8 cellular contexts compared by ENCODE assay signal in the genomic region with DNA sequence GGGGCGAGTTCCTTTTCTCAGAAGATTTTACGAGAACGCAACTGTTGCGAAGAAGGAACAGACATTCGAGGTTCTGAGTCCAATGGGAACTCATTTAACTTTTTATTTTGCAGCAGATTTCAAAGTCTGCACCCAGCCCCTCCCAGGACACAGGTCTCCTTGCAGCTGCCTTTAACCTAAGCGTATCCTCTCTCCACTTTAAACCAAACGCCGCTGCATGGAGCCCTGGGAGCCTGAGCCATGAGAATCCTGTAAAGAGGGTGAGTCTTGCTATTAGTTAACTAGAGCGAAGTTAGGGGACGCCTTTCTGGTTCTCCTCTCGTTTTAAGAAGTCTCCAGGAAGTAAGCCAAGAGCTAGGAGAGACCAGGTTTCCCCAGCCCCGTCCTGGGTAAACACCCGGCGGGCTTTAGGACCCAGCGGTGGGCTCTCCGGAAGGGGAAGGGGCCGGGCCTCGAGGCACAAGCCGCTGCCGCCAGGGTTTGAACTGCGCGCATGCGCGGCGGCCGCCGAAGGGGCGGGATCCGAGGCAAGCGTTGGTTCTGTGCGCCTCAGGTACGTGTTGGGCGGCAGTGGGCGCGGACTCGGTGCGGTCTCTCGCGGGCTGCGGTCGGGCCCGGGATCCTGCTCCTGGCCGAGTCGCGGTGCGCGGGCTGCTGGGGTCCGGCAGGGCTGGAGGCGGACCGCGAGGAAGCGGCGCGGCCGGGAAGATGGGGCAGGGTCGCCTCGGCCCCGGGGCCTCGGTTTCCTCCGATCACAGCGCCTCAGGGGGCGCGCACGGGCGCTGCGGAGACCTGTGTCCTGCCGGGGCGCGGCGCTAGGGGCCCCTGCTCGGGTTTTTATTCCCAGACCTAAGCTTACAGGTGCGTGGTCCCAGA. TPM values are rescaled to one million over a fixed set of nuclear protein-coding genes. Genes with fewer than 3 reads are reported as not detected.
DNase-seq lines count a peak whose midpoint lies in the region; ATAC-seq and TF ChIP-seq lines count a peak whose summit lies in the region.

TDP1 (plus strand) TSS at position 510 of the 876 bp plus-strand sequence. CDS start 7,188 bp downstream, outside the sequence.

- H3K4me1 Mint-ChIP-seq in activated T-cell treated with anti-CD3 and anti-CD28 coated beads, Interleukin-2, amount 50 U/mL, for 4 hours (ENCODE audit: low read depth) = peaks cover 48% of the 10 kb centered on the region

- H3K9me3 ChIP-seq in esophagus (ENCODE audit: control insufficient read depth in 2 of 2, insufficient read depth in 1 of 2, low read depth in 1 of 2, low read length in 1 of 2) = peaks cover 0 to 2% of the 10 kb centered on the region in 2 donors
- no peaks in the 10 kb centered on the region for H3K9me3 ChIP-seq in muscle layer of duodenum (ENCODE audit: control insufficient read depth in 1 of 2, low read length in 2 of 2)

- H3K4me3 ChIP-seq in esophagus (ENCODE audit: low read depth in 1 of 2, low read length in 2 of 2) (peak within 1 kb of the TSS; percentile 76 to 90), muscle layer of duodenum (ENCODE audit: low read depth in 1 of 2, low read length in 2 of 2) (peak within 1 kb of the TSS; percentile 81 to 96)

- H3K36me3 ChIP-seq in esophagus (ENCODE audit: control insufficient read depth in 2 of 2, insufficient read depth in 2 of 2, low read length in 1 of 2) (peaks cover 0 to 11% of the 10 kb centered on the region in 2 donors), muscle layer of duodenum (ENCODE audit: control insufficient read depth in 1 of 2, insufficient read depth in 2 of 2, low read length in 2 of 2) (peaks cover 0 to 8% of the 10 kb centered on the region in 2 donors)

- no peaks in the 10 kb centered on the region for H3K9me3 Mint-ChIP-seq in activated T-cell treated with anti-CD3 and anti-CD28 coated beads, Interleukin-2, amount 50 U/mL, for 4 hours

- peaks cover 0 to 2% of the 10 kb centered on the region in 2 donors for H3K4me1 ChIP-seq in esophagus (ENCODE audit: control insufficient read depth in 2 of 2, insufficient read depth in 2 of 2, low read length in 1 of 2)
- peaks cover 8 to 18% of the 10 kb centered on the region in 2 donors for H3K4me1 ChIP-seq in muscle layer of duodenum (ENCODE audit: control insufficient read depth in 1 of 2, insufficient read depth in 2 of 2, low read length in 2 of 2)

- H3K4me3 Mint-ChIP-seq in activated T-cell treated with anti-CD3 and anti-CD28 coated beads, Interleukin-2, amount 50 U/mL, for 4 hours = peak within 1 kb of the TSS; percentile 94

- 1% methylated on average over 62 to 72 of the region's 72 CpGs for WGBS in esophagus, 2 donors

- H3K27ac ChIP-seq in esophagus (ENCODE audit: low read depth in 2 of 2, low read length in 1 of 2) (peak within 1 kb of the TSS; percentile 96), muscle layer of duodenum (ENCODE audit: low read length) (peak within 1 kb of the TSS; percentile 85)

- H3K27me3 Mint-ChIP-seq in activated T-cell treated with anti-CD3 and anti-CD28 coated beads, Interleukin-2, amount 50 U/mL, for 4 hours (ENCODE audit: low read depth) = no peaks in the 10 kb centered on the region

- peak; percentile 54 for ATAC-seq in GM21717 (IDR thresholded peaks at IDR 0.05; ENCODE audit: unreplicated experiment)
- peak; percentile 70 to 73 for ATAC-seq in activated T-cell treated with anti-CD3 and anti-CD28 coated beads, Interleukin-2, amount 50 U/mL, for 4 hours

- in situ Hi-C loops in KBM-7 (cut with MboI; ENCODE audit: low pct_unique_long_range_greater_than_20kb, low sequenced_read_pairs) = no loop called here

- H3K36me3 Mint-ChIP-seq in activated T-cell treated with anti-CD3 and anti-CD28 coated beads, Interleukin-2, amount 50 U/mL, for 4 hours (ENCODE audit: insufficient read depth) = peaks cover 20% of the 10 kb centered on the region

- H3K27me3 ChIP-seq in esophagus (ENCODE audit: control insufficient read depth in 1 of 2, insufficient read depth in 2 of 2, low read length in 2 of 2) (no peaks in the 10 kb centered on the region), muscle layer of duodenum (ENCODE audit: low read depth, low read length) (no peaks in the 10 kb centered on the region)

- DNase-seq in DMS53 (lab: John Stamatoyannopoulos, UW) (peak; percentile 96), KBM-7 (peak; percentile 95)
- peak; percentile 94 for DNase-seq in activated T-cell treated with anti-CD3 and anti-CD28 coated beads, Interleukin-2, amount 50 U/mL, for 4 hours
- DNase-seq in stimulated activated CD8-positive, alpha-beta memory T cell treated with anti-CD3 and anti-CD28 coated beads, Interleukin-7, amount 100 ng/mL, for 4 hours (ENCODE audit: low read depth in 2 of 2) = peak; percentile 93 to 97

TF ChIP-seq in PFSK-1, 5 proteins besides CTCF, POLR2A, EP300 and RAD21:
- TF ChIP-seq FOXP2 (optimal IDR thresholded peaks at IDR 0.05; ENCODE audit: borderline replicate concordance, extremely low read depth, extremely low read length, insufficient read depth) = peak; percentile 76
- TF ChIP-seq, protein P1, sequence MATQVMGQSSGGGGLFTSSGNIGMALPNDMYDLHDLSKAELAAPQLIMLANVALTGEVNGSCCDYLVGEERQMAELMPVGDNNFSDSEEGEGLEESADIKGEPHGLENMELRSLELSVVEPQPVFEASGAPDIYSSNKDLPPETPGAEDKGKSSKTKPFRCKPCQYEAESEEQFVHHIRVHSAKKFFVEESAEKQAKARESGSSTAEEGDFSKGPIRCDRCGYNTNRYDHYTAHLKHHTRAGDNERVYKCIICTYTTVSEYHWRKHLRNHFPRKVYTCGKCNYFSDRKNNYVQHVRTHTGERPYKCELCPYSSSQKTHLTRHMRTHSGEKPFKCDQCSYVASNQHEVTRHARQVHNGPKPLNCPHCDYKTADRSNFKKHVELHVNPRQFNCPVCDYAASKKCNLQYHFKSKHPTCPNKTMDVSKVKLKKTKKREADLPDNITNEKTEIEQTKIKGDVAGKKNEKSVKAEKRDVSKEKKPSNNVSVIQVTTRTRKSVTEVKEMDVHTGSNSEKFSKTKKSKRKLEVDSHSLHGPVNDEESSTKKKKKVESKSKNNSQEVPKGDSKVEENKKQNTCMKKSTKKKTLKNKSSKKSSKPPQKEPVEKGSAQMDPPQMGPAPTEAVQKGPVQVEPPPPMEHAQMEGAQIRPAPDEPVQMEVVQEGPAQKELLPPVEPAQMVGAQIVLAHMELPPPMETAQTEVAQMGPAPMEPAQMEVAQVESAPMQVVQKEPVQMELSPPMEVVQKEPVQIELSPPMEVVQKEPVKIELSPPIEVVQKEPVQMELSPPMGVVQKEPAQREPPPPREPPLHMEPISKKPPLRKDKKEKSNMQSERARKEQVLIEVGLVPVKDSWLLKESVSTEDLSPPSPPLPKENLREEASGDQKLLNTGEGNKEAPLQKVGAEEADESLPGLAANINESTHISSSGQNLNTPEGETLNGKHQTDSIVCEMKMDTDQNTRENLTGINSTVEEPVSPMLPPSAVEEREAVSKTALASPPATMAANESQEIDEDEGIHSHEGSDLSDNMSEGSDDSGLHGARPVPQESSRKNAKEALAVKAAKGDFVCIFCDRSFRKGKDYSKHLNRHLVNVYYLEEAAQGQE (IDR thresholded peaks at IDR 0.05; ENCODE audit: insufficient read depth in 1 of 2, low read depth in 2 of 2, low read length in 2 of 2) = no peak
- TF ChIP-seq POLR2AphosphoS5 (IDR thresholded peaks at IDR 0.05; ENCODE audit: low read depth, low read length) = peak; percentile 67; the same call in 1 of the 2 replicates
- TF ChIP-seq TAF1 (IDR thresholded peaks at IDR 0.05; ENCODE audit: borderline replicate concordance, insufficient read depth, low read length) = peak; percentile 66; the same call in 1 of the 2 replicates
- 0 out of 2 replicates have a peak, but pooled peaks have one; percentile 57 for TF ChIP-seq SIN3A (IDR thresholded peaks at IDR 0.05; ENCODE audit: borderline replicate concordance, insufficient read depth, low read length)

RNA-seq across cellular contexts. Expression of gene TDP1, which starts in this region (rescaled TPM):
- polyA plus RNA-seq in PFSK-1 (2012; ENCODE audit: insufficient read length, low read depth) = 12.6 TPM
- 10 to 100 TPM; 71.8 to 84.9 (median 72.9) TPM for total RNA-seq in activated T-cell treated with anti-CD3 and anti-CD28 coated beads, Interleukin-2, amount 50 U/mL, for 4 hours
- 1 to 10 TPM; 2.8 to 7.6 TPM for polyA plus RNA-seq in esophagus

Comparison
In these comparisons a context has a peak if more than half of its experiments do, and no peak if none do; other contexts are left out.
1. Peak in every context shown above with its lines: DNase-seq, ATAC-seq, H3K4me3 ChIP-seq and H3K27ac ChIP-seq.